8 cellular contexts compared by ENCODE assay signal in the genomic region with DNA sequence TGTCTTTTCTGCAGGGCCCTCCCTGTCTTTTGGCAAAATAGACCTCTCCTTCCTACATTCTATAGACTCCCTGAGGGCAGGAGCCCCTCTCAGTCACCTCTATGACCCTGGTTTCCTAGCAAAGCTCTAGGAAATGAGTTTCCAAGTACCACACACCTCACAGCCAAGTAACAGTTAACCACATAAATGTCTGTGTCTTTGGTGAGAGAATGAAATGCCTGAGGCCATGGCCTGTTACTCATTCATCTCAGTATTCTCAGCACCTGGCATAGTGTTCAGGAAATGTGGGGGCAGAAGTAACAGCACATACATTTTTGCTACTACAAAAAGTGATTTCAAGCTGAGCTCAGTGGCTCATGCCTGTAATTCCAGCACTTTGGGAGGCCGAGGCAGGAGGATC. TPM values are rescaled to one million over a fixed set of nuclear protein-coding genes. Genes with fewer than 3 reads are reported as not detected.
DNase-seq lines count a peak whose midpoint lies in the region; ATAC-seq and TF ChIP-seq lines count a peak whose summit lies in the region.

No MANE protein-coding gene starts in this region.

- H3K9me3 ChIP-seq in adipocyte (ENCODE audit: control insufficient read depth, low read length) = no peaks in the 10 kb centered on the region
- H3K9me3 ChIP-seq in lower lobe of right lung = no peaks in the 10 kb centered on the region

- no peak overlapping the region for H3K9ac ChIP-seq in adipocyte (ENCODE audit: low read length)

- H3K27ac ChIP-seq in lower lobe of right lung = peak overlapping the region; percentile 26

- TF ChIP-seq POLR2A in erythroblast (IDR thresholded peaks at IDR 0.05; ENCODE audit: low read length) = no peak

- DNase-seq in COLO829 (ENCODE audit: low spot score) = peak; percentile 57
- peak; percentile 95 for DNase-seq in Jurkat, Clone E6-1 (ENCODE audit: low read depth, low spot score)
- DNase-seq in adipocyte (ENCODE audit: low read depth) = peak; percentile 38
- no peak for DNase-seq in lower lobe of right lung
- no peak for DNase-seq in erythroblast (lab: John Stamatoyannopoulos, UW)
- no peak for DNase-seq in HT-29 (ENCODE audit: low spot score)
- no peak for DNase-seq in GM19238 (ENCODE audit: insufficient read length, low spot score)
- no peak for DNase-seq in COLO668 (lab: John Stamatoyannopoulos, UW; ENCODE audit: unreplicated experiment)

- H3K4me1 ChIP-seq in adipocyte (ENCODE audit: control insufficient read depth, insufficient read depth, low read length) (peaks cover 16% of the 10 kb centered on the region), lower lobe of right lung (peaks cover 11% of the 10 kb centered on the region)

- peak overlapping the region; percentile 15; the same call in 1 of the 2 replicates for H3K4me3 ChIP-seq in Jurkat, Clone E6-1 (ENCODE audit: low read length)
- H3K4me3 ChIP-seq in adipocyte (ENCODE audit: low read length) = no peak overlapping the region
- H3K4me3 ChIP-seq in lower lobe of right lung = no peak overlapping the region

- ATAC-seq in lower lobe of right lung = no peak

- H3K27me3 ChIP-seq in adipocyte (replicated peaks; ENCODE audit: control insufficient read depth, insufficient read depth, low read length) (no peaks in the 10 kb centered on the region), lower lobe of right lung (ENCODE audit: low read depth) (no peaks in the 10 kb centered on the region)

- no peak for TF ChIP-seq CTCF in lower lobe of right lung (IDR thresholded peaks at IDR 0.05)

- peaks cover 38% of the 10 kb centered on the region for H3K36me3 ChIP-seq in adipocyte (ENCODE audit: control insufficient read depth, insufficient read depth, low read length, severe bottlenecking)
- H3K36me3 ChIP-seq in lower lobe of right lung = peaks cover 64% of the 10 kb centered on the region

- intact Hi-C loops in lower lobe of right lung (cut with DNase I) = no loop called here

RNA-seq across cellular contexts. Expression of a gene that starts 21.0 kb away (rescaled TPM):
- 38.7 TPM for polyA plus RNA-seq in Jurkat, Clone E6-1 (2012; ENCODE audit: insufficient read depth, insufficient read length)
- 18.3 TPM for total RNA-seq in lower lobe of right lung
- total RNA-seq in HT-29 (2014; rRNA removed; shearing (Covaris generic)) = 10.6 and 12.0 TPM in 2 replicates

RNA-seq across cellular contexts. Expression of a gene that starts 51.8 kb away (rescaled TPM):
- 21.4 TPM for polyA plus RNA-seq in Jurkat, Clone E6-1 (2012; ENCODE audit: insufficient read depth, insufficient read length)
- total RNA-seq in lower lobe of right lung = 103 TPM
- total RNA-seq in HT-29 (2014; rRNA removed; shearing (Covaris generic)) = 5.2 and 5.9 TPM in 2 replicates

Comparison
In these comparisons a context has a peak if more than half of its experiments do, and no peak if none do; other contexts are left out.
1. DNase-seq: peak in COLO829 (single experiment), Jurkat, Clone E6-1 (single experiment) and adipocyte (single experiment); none in lower lobe of right lung (single experiment), erythroblast (0 of 2), HT-29 (single experiment), GM19238 (single experiment) and COLO668 (single experiment).
2. RNA of a gene that starts 51.8 kb away (total RNA-seq): 103 TPM in lower lobe of right lung (single experiment); 5.2 to 5.9 TPM in HT-29; every median in the first group is over 10 times any median in the second.